In genomic region chr19:49362926-49363264, GRCh38 we compare ENCODE assay signal across 9 cellular contexts. TPM values are rescaled to one million over a fixed set of nuclear protein-coding genes. Genes with fewer than 3 reads are reported as not detected.
DNase-seq lines count a peak whose midpoint lies in the region; ATAC-seq, FAIRE-seq and TF ChIP-seq lines count a peak whose summit lies in the region.
"Had no signal": no experiment of that assay in that cellular context is flagged by ENCODE, and none has a peak within 500 bp of the region (broad histone marks: within the 10 kb centered on the region; RNA-seq: fewer than 3 reads in every experiment).

No MANE protein-coding gene starts in this region.

- H3K27me3 ChIP-seq in BJ (ENCODE audit: control insufficient read depth, insufficient read depth, low read length) (no peaks in the 10 kb centered on the region), endothelial cell of umbilical vein (ENCODE audit: control insufficient read depth in 2 of 2, insufficient read depth in 2 of 2, low read length in 2 of 2) (no peaks in the 10 kb centered on the region)
- H3K27me3 ChIP-seq in naive thymus-derived CD4-positive, alpha-beta T cell (ENCODE audit: control insufficient read depth in 2 of 2, insufficient read depth in 2 of 2, low read length in 2 of 2), result peaks cover 5 to 18% of the 10 kb centered on the region in 2 donors

- H3K4me1 Mint-ChIP-seq in naive thymus-derived CD4-positive, alpha-beta T cell, result peaks cover 5 to 21% (median 12%) of the 10 kb centered on the region in 7 donors
- peaks cover 11% of the 10 kb centered on the region for H3K4me1 Mint-ChIP-seq in activated CD4-positive, alpha-beta T cell treated with anti-CD3 and anti-CD28 coated beads, Interleukin-2, amount 10 ng/mL, durations not matched to agents 24 days and 14 days

- no peak for ATAC-seq in naive thymus-derived CD4-positive, alpha-beta T cell

- intact Hi-C loops in endothelial cell of umbilical vein (cut with micrococcal nuclease), result loop anchor here (1.0 to 2.0 kb wide), 2 partner anchors 30 to 80 kb away; no protein-coding TSS in a partner anchor
- intact Hi-C loops in naive thymus-derived CD4-positive, alpha-beta T cell (cut with micrococcal nuclease), result loop anchor here (1.0 to 5.0 kb wide), 4 partner anchors 28 to 80 kb away; partner anchors contain the start of gene CD37 (in 2 of the 2)
- intact Hi-C loops in activated CD4-positive, alpha-beta T cell treated with anti-CD3 and anti-CD28 coated beads, Interleukin-2, amount 10 ng/mL, durations not matched to agents 24 days and 14 days (cut with micrococcal nuclease), result no loop called here

- no peak for TF ChIP-seq POLR2A in endothelial cell of umbilical vein (IDR thresholded peaks at IDR 0.05; ENCODE audit: low read depth, low read length)

- H3K9me1 ChIP-seq in endothelial cell of umbilical vein (replicated peaks; ENCODE audit: control insufficient read depth, extremely low read depth, insufficient read depth, low read length), result no peaks in the 10 kb centered on the region

- dilution Hi-C loops in endothelial cell of umbilical vein (cut with MboI; ENCODE audit: extremely low pct_ligation_motif_present, low sequenced_read_pairs), result no loop called here

- H3K36me3 ChIP-seq in BJ (ENCODE audit: control insufficient read depth, insufficient read depth, low read length) (peaks cover 4% of the 10 kb centered on the region), endothelial cell of umbilical vein (ENCODE audit: control insufficient read depth in 2 of 2, extremely low read depth in 1 of 2, insufficient read depth in 2 of 2, low read length in 2 of 2) (peaks cover 3% of the 10 kb centered on the region in 2 experiments)
- no peaks in the 10 kb centered on the region for H3K36me3 ChIP-seq in naive thymus-derived CD4-positive, alpha-beta T cell (ENCODE audit: control insufficient read depth in 2 of 3, insufficient read depth in 3 of 3, low read length in 3 of 3)

- peak overlapping the region; percentile 82 for H3K4me2 ChIP-seq in endothelial cell of umbilical vein (ENCODE audit: insufficient read depth, low read length)

- POLR2A ChIA-PET in BJ (lab: Charles Lee), result interaction anchor here (0.7 kb wide), 1 partner anchor 103 kb away, joined by 6 read pairs; no protein-coding TSS in a partner anchor
- POLR2A ChIA-PET in endothelial cell of umbilical vein (lab: Charles Lee), result interaction anchor here (0.8 to 1.0 kb wide), 2 partner anchors 13 to 17 kb away, joined by 3 read pairs; no protein-coding TSS in a partner anchor
- POLR2A ChIA-PET in naive thymus-derived CD4-positive, alpha-beta T cell (lab: Charles Lee), result interaction anchor here (0.6 kb wide), 2 partner anchors 200 to 271 kb away, joined by 4 to 6 read pairs; no protein-coding TSS in a partner anchor

- no peak for FAIRE-seq in endothelial cell of umbilical vein (lab: Jason Lieb, UNC)

- CTCF ChIA-PET in BJ (lab: Yijun Ruan, JAX) (no interaction called here), endothelial cell of umbilical vein (lab: Charles Lee) (interaction anchor here (0.7 to 1.3 kb wide), 6 partner anchors 9 to 113 kb away, joined by 3 read pairs; partner anchors contain the start of gene SLC17A7)
- CTCF ChIA-PET in naive thymus-derived CD4-positive, alpha-beta T cell (lab: Charles Lee), result no interaction called here

- peaks cover 33% of the 10 kb centered on the region for H3K79me2 ChIP-seq in endothelial cell of umbilical vein (ENCODE audit: control insufficient read depth, insufficient read depth, low read length)

- H3K27me3 Mint-ChIP-seq in naive thymus-derived CD4-positive, alpha-beta T cell, result peaks cover 0 to 36% (median 16%) of the 10 kb centered on the region in 5 donors
- H3K27me3 Mint-ChIP-seq in activated CD4-positive, alpha-beta T cell treated with anti-CD3 and anti-CD28 coated beads, Interleukin-2, amount 10 ng/mL, durations not matched to agents 24 days and 14 days, result peaks cover 33% of the 10 kb centered on the region

- H3K9ac ChIP-seq in endothelial cell of umbilical vein (replicated peaks; ENCODE audit: extremely low read depth, insufficient read depth, low read length), result peak overlapping the region; percentile 98

- TF ChIP-seq CTCF in BJ (IDR thresholded peaks at IDR 0.05; ENCODE audit: insufficient read depth, low read depth, low read length), result no peak
- no peak for TF ChIP-seq CTCF in LNCaP clone FGC (IDR thresholded peaks at IDR 0.05; ENCODE audit: control insufficient read depth, extremely low read depth, insufficient read depth)
- TF ChIP-seq CTCF in endothelial cell of umbilical vein (IDR thresholded peaks at IDR 0.05; ENCODE audit: extremely low read depth in 1 of 2, insufficient read depth in 1 of 2, low read depth in 1 of 2, low read length in 2 of 2), result no peak

- peak overlapping the region; percentile 60 for H2AFZ ChIP-seq in endothelial cell of umbilical vein (ENCODE audit: low read depth, low read length)

- peaks cover 0 to 2% (median 0%) of the 10 kb centered on the region in 11 donors for H3K9me3 Mint-ChIP-seq in naive thymus-derived CD4-positive, alpha-beta T cell
- H3K9me3 Mint-ChIP-seq in activated CD4-positive, alpha-beta T cell treated with anti-CD3 and anti-CD28 coated beads, Interleukin-2, amount 10 ng/mL, durations not matched to agents 24 days and 14 days, result no peaks in the 10 kb centered on the region
- H3K9me3 Mint-ChIP-seq: activated naive CD4-positive, alpha-beta T cell treated with anti-CD3 and anti-CD28 coated beads, Interleukin-2, amount 50 U/mL, for 24 hours had no signal

- peak overlapping the region; percentile 91 for H3K27ac ChIP-seq in endothelial cell of umbilical vein (ENCODE audit: insufficient read depth, low read depth, low read length)
- no peak overlapping the region for H3K27ac ChIP-seq in naive thymus-derived CD4-positive, alpha-beta T cell (ENCODE audit: low read depth, low read length)

- no peak overlapping the region for H3K27ac Mint-ChIP-seq in naive thymus-derived CD4-positive, alpha-beta T cell
- H3K27ac Mint-ChIP-seq in activated CD4-positive, alpha-beta T cell treated with anti-CD3 and anti-CD28 coated beads, Interleukin-2, amount 10 ng/mL, durations not matched to agents 24 days and 14 days, result no peak overlapping the region
- H3K27ac Mint-ChIP-seq: activated naive CD4-positive, alpha-beta T cell treated with anti-CD3 and anti-CD28 coated beads, Interleukin-2, amount 50 U/mL, for 24 hours had no signal

- DNase-seq in BJ (ENCODE audit: low read depth) (no peak), LNCaP clone FGC (ENCODE audit: low read depth) (no peak), endothelial cell of umbilical vein (ENCODE audit: low read depth, low spot score) (no peak), SW 1271 (lab: John Stamatoyannopoulos, UW) (no peak), NCI-H1105 treated with DMSO at 0.1 percent for 48 hours (lab: John Stamatoyannopoulos, UW) (no peak)
- DNase-seq in naive thymus-derived CD4-positive, alpha-beta T cell, result peak in 6 of 9 donors; percentile 18 to 36 (median 30)
- DNase-seq in stimulated activated CD4-positive, alpha-beta T cell treated with anti-CD3 and anti-CD28 coated beads, Interleukin-2, amount 100 ng/mL, for 48 hours, result no peak
- DNase-seq in activated CD4-positive, alpha-beta T cell treated with anti-CD3 and anti-CD28 coated beads, Interleukin-2, amount 10 ng/mL, durations not matched to agents 24 days and 14 days, result no peak

- H3K4me3 ChIP-seq in BJ (ENCODE audit: low read depth, low read length), result peak overlapping the region; percentile 91
- peak overlapping the region; percentile 90 for H3K4me3 ChIP-seq in LNCaP clone FGC (ENCODE audit: low read depth, low read length)
- H3K4me3 ChIP-seq in endothelial cell of umbilical vein (replicated peaks in 1 of 3; ENCODE audit: insufficient read depth in 1 of 3, low read depth in 1 of 3, low read length in 3 of 3), result peak overlapping the region; percentile 83 to 97 (median 95)
- peak overlapping the region; percentile 47 for H3K4me3 ChIP-seq in naive thymus-derived CD4-positive, alpha-beta T cell (ENCODE audit: low read length)

- H3K4me1 ChIP-seq in endothelial cell of umbilical vein (ENCODE audit: control insufficient read depth, extremely low read depth, insufficient read depth, low read length), result peaks cover 13% of the 10 kb centered on the region
- H3K4me1 ChIP-seq in naive thymus-derived CD4-positive, alpha-beta T cell (ENCODE audit: control insufficient read depth in 2 of 2, insufficient read depth in 2 of 2, low read length in 2 of 2), result peaks cover 11 to 28% of the 10 kb centered on the region in 2 donors

- H3K4me3 Mint-ChIP-seq in naive thymus-derived CD4-positive, alpha-beta T cell, result no peak overlapping the region
- no peak overlapping the region for H3K4me3 Mint-ChIP-seq in activated CD4-positive, alpha-beta T cell treated with anti-CD3 and anti-CD28 coated beads, Interleukin-2, amount 10 ng/mL, durations not matched to agents 24 days and 14 days
- H3K4me3 Mint-ChIP-seq: activated naive CD4-positive, alpha-beta T cell treated with anti-CD3 and anti-CD28 coated beads, Interleukin-2, amount 50 U/mL, for 24 hours had no signal

- BruUV-seq in endothelial cell of umbilical vein (replicated peaks; lab: Mats Ljungman, UMichigan), result no TSS peak

- no peaks in the 10 kb centered on the region for H3K36me3 Mint-ChIP-seq in naive thymus-derived CD4-positive, alpha-beta T cell
- no peaks in the 10 kb centered on the region for H3K36me3 Mint-ChIP-seq in activated CD4-positive, alpha-beta T cell treated with anti-CD3 and anti-CD28 coated beads, Interleukin-2, amount 10 ng/mL, durations not matched to agents 24 days and 14 days (ENCODE audit: low read depth)
- H3K36me3 Mint-ChIP-seq: activated naive CD4-positive, alpha-beta T cell treated with anti-CD3 and anti-CD28 coated beads, Interleukin-2, amount 50 U/mL, for 24 hours had no signal

- no peaks in the 10 kb centered on the region for H4K20me1 ChIP-seq in endothelial cell of umbilical vein (replicated peaks; ENCODE audit: control insufficient read depth, extremely low read depth, insufficient read depth, low read length)

- H3K9me3 ChIP-seq in endothelial cell of umbilical vein (replicated peaks; ENCODE audit: control insufficient read depth, insufficient read depth, low read length), result no peaks in the 10 kb centered on the region
- H3K9me3 ChIP-seq in naive thymus-derived CD4-positive, alpha-beta T cell (ENCODE audit: control insufficient read depth in 2 of 3, low read length in 3 of 3), result no peaks in the 10 kb centered on the region

RNA-seq across cellular contexts. Expression of gene TEAD2, which starts 0.7 kb away (rescaled TPM):
- polyA plus RNA-seq in BJ (2011; rRNA removed), result 23.9 and 37.1 TPM in 2 replicates
- polyA minus RNA-seq in BJ (2011; rRNA and poly(A)+ RNA removed), result 33.2 and 42.2 TPM in 2 replicates
- 89.4 and 93.3 TPM in 2 replicates for total RNA-seq in endothelial cell of umbilical vein
- 60.3 and 60.9 TPM in 2 replicates for polyA plus RNA-seq in endothelial cell of umbilical vein
- polyA plus RNA-seq in endothelial cell of umbilical vein (2011; cell fraction: cytosol; rRNA removed), result 57.3 and 61.7 TPM in 2 replicates
- polyA plus RNA-seq in endothelial cell of umbilical vein (2011; cell fraction: nucleus; rRNA removed), result 61.3 and 76.0 TPM in 2 replicates
- 81.7 and 84.9 TPM in 2 replicates for polyA plus RNA-seq in endothelial cell of umbilical vein (2012)
- polyA minus RNA-seq in endothelial cell of umbilical vein, result 65.8 and 75.7 TPM in 2 replicates
- 9.7 TPM for polyA minus RNA-seq in endothelial cell of umbilical vein (2011; cell fraction: cytosol; rRNA and poly(A)+ RNA removed)
- 30.4 and 32.5 TPM in 2 replicates for polyA minus RNA-seq in endothelial cell of umbilical vein (2011; cell fraction: nucleus; rRNA and poly(A)+ RNA removed)
- total RNA-seq in naive thymus-derived CD4-positive, alpha-beta T cell, result under 1 TPM in 1 of 5 experiments, not detected in 4; 0.29 TPM
- not detected for polyA plus RNA-seq in naive thymus-derived CD4-positive, alpha-beta T cell
- total RNA-seq in activated CD4-positive, alpha-beta T cell treated with anti-CD3 and anti-CD28 coated beads, Interleukin-2, amount 10 ng/mL, durations not matched to agents 24 days and 14 days, result not detected in 2 replicates

RNA-seq across cellular contexts. Expression of gene DKKL1, which starts 0.8 kb away (rescaled TPM):
- polyA plus RNA-seq in BJ (2011; rRNA removed) (0.10 and 0.26 TPM in 2 replicates), endothelial cell of umbilical vein (0.21 and 0.35 TPM in 2 replicates)
- polyA minus RNA-seq in BJ (2011; rRNA and poly(A)+ RNA removed), result not detected in 2 replicates
- not detected in 2 replicates for total RNA-seq in endothelial cell of umbilical vein
- 0.17 and 0.35 TPM in 2 replicates for polyA plus RNA-seq in endothelial cell of umbilical vein (2011; cell fraction: cytosol; rRNA removed)
- polyA plus RNA-seq in endothelial cell of umbilical vein (2011; cell fraction: nucleus; rRNA removed), result 0.41 TPM in 1 of 2 replicates, not detected in the other
- polyA plus RNA-seq in endothelial cell of umbilical vein (2012), result 0.32 and 0.89 TPM in 2 replicates
- 0.29 TPM in 1 of 2 replicates, not detected in the other for polyA minus RNA-seq in endothelial cell of umbilical vein
- not detected for polyA minus RNA-seq in endothelial cell of umbilical vein (2011; cell fraction: cytosol; rRNA and poly(A)+ RNA removed)
- polyA minus RNA-seq in endothelial cell of umbilical vein (2011; cell fraction: nucleus; rRNA and poly(A)+ RNA removed), result not detected in 2 replicates
- not detected for total RNA-seq in naive thymus-derived CD4-positive, alpha-beta T cell
- not detected for polyA plus RNA-seq in naive thymus-derived CD4-positive, alpha-beta T cell
- not detected in 2 replicates for total RNA-seq in activated CD4-positive, alpha-beta T cell treated with anti-CD3 and anti-CD28 coated beads, Interleukin-2, amount 10 ng/mL, durations not matched to agents 24 days and 14 days

RNA-seq across cellular contexts. Expression of gene KASH5, which starts 25.2 kb away (rescaled TPM):
- not detected in 2 replicates for polyA plus RNA-seq in BJ (2011; rRNA removed)
- polyA minus RNA-seq in BJ (2011; rRNA and poly(A)+ RNA removed), result not detected in 2 replicates
- not detected in 2 replicates for total RNA-seq in endothelial cell of umbilical vein
- polyA plus RNA-seq in endothelial cell of umbilical vein, result 0.03 TPM in 1 of 2 replicates, not detected in the other
- polyA plus RNA-seq in endothelial cell of umbilical vein (2011; cell fraction: cytosol; rRNA removed), result 0.06 TPM in 1 of 2 replicates, not detected in the other
- polyA plus RNA-seq in endothelial cell of umbilical vein (2011; cell fraction: nucleus; rRNA removed), result not detected in 2 replicates
- not detected in 2 replicates for polyA plus RNA-seq in endothelial cell of umbilical vein (2012)
- not detected in 2 replicates for polyA minus RNA-seq in endothelial cell of umbilical vein
- not detected for polyA minus RNA-seq in endothelial cell of umbilical vein (2011; cell fraction: cytosol; rRNA and poly(A)+ RNA removed)
- polyA minus RNA-seq in endothelial cell of umbilical vein (2011; cell fraction: nucleus; rRNA and poly(A)+ RNA removed), result not detected in 2 replicates
- total RNA-seq in naive thymus-derived CD4-positive, alpha-beta T cell, result under 1 TPM in 3 of 5 experiments, not detected in 2; 0.27 to 0.97 (median 0.42) TPM
- not detected for polyA plus RNA-seq in naive thymus-derived CD4-positive, alpha-beta T cell
- 0.24 TPM in 1 of 2 replicates, not detected in the other for total RNA-seq in activated CD4-positive, alpha-beta T cell treated with anti-CD3 and anti-CD28 coated beads, Interleukin-2, amount 10 ng/mL, durations not matched to agents 24 days and 14 days

RNA-seq across cellular contexts. Expression of gene CD37, which starts 27.7 kb away (rescaled TPM):
- polyA plus RNA-seq in BJ (2011; rRNA removed) (not detected in 2 replicates), endothelial cell of umbilical vein (not detected in 2 replicates)
- not detected in 2 replicates for polyA minus RNA-seq in BJ (2011; rRNA and poly(A)+ RNA removed)
- total RNA-seq in endothelial cell of umbilical vein, result not detected in 2 replicates
- not detected in 2 replicates for polyA plus RNA-seq in endothelial cell of umbilical vein (2011; cell fraction: cytosol; rRNA removed)
- not detected in 2 replicates for polyA plus RNA-seq in endothelial cell of umbilical vein (2011; cell fraction: nucleus; rRNA removed)
- 2.4 and 23.0 TPM in 2 replicates for polyA plus RNA-seq in endothelial cell of umbilical vein (2012)
- polyA minus RNA-seq in endothelial cell of umbilical vein, result 0.17 TPM in 1 of 2 replicates, not detected in the other
- not detected for polyA minus RNA-seq in endothelial cell of umbilical vein (2011; cell fraction: cytosol; rRNA and poly(A)+ RNA removed)
- polyA minus RNA-seq in endothelial cell of umbilical vein (2011; cell fraction: nucleus; rRNA and poly(A)+ RNA removed), result not detected in 2 replicates
- total RNA-seq in naive thymus-derived CD4-positive, alpha-beta T cell, result 100 to 1,000 TPM; 269 to 416 (median 345) TPM
- polyA plus RNA-seq in naive thymus-derived CD4-positive, alpha-beta T cell, result 100 to 1,000 TPM; 192 to 226 TPM
- 131 and 134 TPM in 2 replicates for total RNA-seq in activated CD4-positive, alpha-beta T cell treated with anti-CD3 and anti-CD28 coated beads, Interleukin-2, amount 10 ng/mL, durations not matched to agents 24 days and 14 days

RNA-seq across cellular contexts. Expression of gene SLC6A16, which starts 37.9 kb away (rescaled TPM):
- polyA plus RNA-seq in BJ (2011; rRNA removed) (0.42 and 0.58 TPM in 2 replicates), endothelial cell of umbilical vein (0.72 and 1.1 TPM in 2 replicates)
- polyA minus RNA-seq in BJ (2011; rRNA and poly(A)+ RNA removed), result 0.28 and 1.3 TPM in 2 replicates
- total RNA-seq in endothelial cell of umbilical vein, result 1.6 and 3.6 TPM in 2 replicates
- polyA plus RNA-seq in endothelial cell of umbilical vein (2011; cell fraction: cytosol; rRNA removed), result 0.23 and 0.28 TPM in 2 replicates
- polyA plus RNA-seq in endothelial cell of umbilical vein (2011; cell fraction: nucleus; rRNA removed), result 5.1 and 5.2 TPM in 2 replicates
- polyA plus RNA-seq in endothelial cell of umbilical vein (2012), result 0.96 and 1.9 TPM in 2 replicates
- polyA minus RNA-seq in endothelial cell of umbilical vein, result 2.0 and 5.3 TPM in 2 replicates
- 1.3 TPM for polyA minus RNA-seq in endothelial cell of umbilical vein (2011; cell fraction: cytosol; rRNA and poly(A)+ RNA removed)
- 2.3 and 5.9 TPM in 2 replicates for polyA minus RNA-seq in endothelial cell of umbilical vein (2011; cell fraction: nucleus; rRNA and poly(A)+ RNA removed)
- total RNA-seq in naive thymus-derived CD4-positive, alpha-beta T cell, result 1 to 10 TPM; 3.6 to 6.1 (median 5.3) TPM
- 1 to 10 TPM; 1.6 to 3.3 TPM for polyA plus RNA-seq in naive thymus-derived CD4-positive, alpha-beta T cell
- total RNA-seq in activated CD4-positive, alpha-beta T cell treated with anti-CD3 and anti-CD28 coated beads, Interleukin-2, amount 10 ng/mL, durations not matched to agents 24 days and 14 days, result 0.69 and 1.3 TPM in 2 replicates

Comparison
In these comparisons a context has a peak if more than half of its experiments do, and no peak if none do; other contexts are left out.
1. DNase-seq: peak in naive thymus-derived CD4-positive, alpha-beta T cell (6 of 9); none in BJ (single experiment), LNCaP clone FGC (single experiment), endothelial cell of umbilical vein (single experiment), SW 1271 (0 of 2), stimulated activated CD4-positive, alpha-beta T cell treated with anti-CD3 and anti-CD28 coated beads, Interleukin-2, amount 100 ng/mL, for 48 hours (0 of 2), activated CD4-positive, alpha-beta T cell treated with anti-CD3 and anti-CD28 coated beads, Interleukin-2, amount 10 ng/mL, durations not matched to agents 24 days and 14 days (single experiment) and NCI-H1105 treated with DMSO at 0.1 percent for 48 hours (single experiment).
2. RNA of gene TEAD2, which starts 0.7 kb away (total RNA-seq): 89.4 to 93.3 TPM in endothelial cell of umbilical vein; 0.29 TPM in naive thymus-derived CD4-positive, alpha-beta T cell and not detected in activated CD4-positive, alpha-beta T cell treated with anti-CD3 and anti-CD28 coated beads, Interleukin-2, amount 10 ng/mL, durations not matched to agents 24 days and 14 days; every median in the first group is over 10 times any median in the second.
3. Peak in every context shown above with its lines, with median percentiles within 50 percentile points of each other: H3K4me3 ChIP-seq.